Comparison of ENCODE assay signal across 8 cellular contexts in genomic region chr1:52702886-52703787, GRCh38. TPM values are rescaled to one million over a fixed set of nuclear protein-coding genes. Genes with fewer than 3 reads are reported as not detected.
DNase-seq lines count a peak whose midpoint lies in the region; ATAC-seq and TF ChIP-seq lines count a peak whose summit lies in the region.

No MANE protein-coding gene starts in this region.

- no peaks in the 10 kb centered on the region for H3K27me3 ChIP-seq in lower lobe of right lung (ENCODE audit: low read depth)

- no peaks in the 10 kb centered on the region for H3K36me3 ChIP-seq in lower lobe of right lung

- ATAC-seq in HG03159 (IDR thresholded peaks at IDR 0.05; ENCODE audit: unreplicated experiment): peak; percentile 91
- peak; percentile 95 for ATAC-seq in lower lobe of right lung

- peak overlapping the region; percentile 88 for H3K27ac ChIP-seq in lower lobe of right lung

- H3K4me1 ChIP-seq in lower lobe of right lung: peaks cover 23% of the 10 kb centered on the region

- DNase-seq in NCI-H2107 treated with DMSO at 0.1 percent for 48 hours (lab: John Stamatoyannopoulos, UW; ENCODE audit: unreplicated experiment): peak; percentile 17
- DNase-seq in NCI-H2107 (lab: John Stamatoyannopoulos, UW): no peak
- DNase-seq in NCI-H774 (lab: John Stamatoyannopoulos, UW): peak; percentile 96
- DNase-seq in activated CD8-positive, alpha-beta memory T cell treated with anti-CD3 and anti-CD28 coated beads for 24 hours: peak; percentile 91
- peak; percentile 75 for DNase-seq in effector CD8-positive, alpha-beta T cell (lab: John Stamatoyannopoulos, UW)
- DNase-seq in lower lobe of right lung: peak; percentile 95
- peak; percentile 64 to 76 for DNase-seq in stimulated activated CD4-positive, alpha-beta T cell treated with anti-CD3 and anti-CD28 coated beads, Interleukin-4, amount 100 ng/mL, for 48 hours (ENCODE audit: low read depth in 2 of 2)

- peak overlapping the region; percentile 62 for H3K4me3 ChIP-seq in lower lobe of right lung

- TF ChIP-seq CTCF in lower lobe of right lung (IDR thresholded peaks at IDR 0.05): no peak

- no peaks in the 10 kb centered on the region for H3K9me3 ChIP-seq in lower lobe of right lung

- intact Hi-C loops in lower lobe of right lung (cut with DNase I): no loop called here

RNA-seq across cellular contexts. Expression of gene COA7, which starts 5.0 kb away (rescaled TPM):
- 14.4 TPM for total RNA-seq in lower lobe of right lung

RNA-seq across cellular contexts. Expression of gene ZYG11B, which starts 23.1 kb away (rescaled TPM):
- total RNA-seq in lower lobe of right lung: 30.6 TPM
